26 cellular contexts compared by ENCODE assay signal in the genomic region with DNA sequence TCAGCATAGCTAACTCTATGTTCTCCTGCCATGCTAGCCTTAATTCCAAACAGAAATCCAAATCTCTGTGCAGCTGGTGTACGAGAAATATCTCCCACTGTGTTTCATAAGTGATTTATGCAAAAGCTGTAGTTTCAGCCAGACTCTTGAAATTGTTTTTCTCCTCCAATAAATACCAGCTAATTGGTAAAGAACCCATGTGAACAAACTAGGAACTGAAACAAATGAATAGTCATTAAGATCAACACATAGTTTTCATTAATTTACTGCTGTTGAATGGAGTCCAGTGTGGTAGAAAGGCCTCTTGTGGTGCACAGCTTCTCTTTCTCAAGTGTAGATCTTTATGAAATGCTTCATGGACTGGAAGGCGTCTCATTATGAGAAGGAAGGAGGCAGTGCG. TPM values are rescaled to one million over a fixed set of nuclear protein-coding genes. Genes with fewer than 3 reads are reported as not detected.
A peak's percentile ranks its signal among the peaks of the same experiment; 100 is the strongest.
DNase-seq lines count a peak whose midpoint lies in the region; ATAC-seq and TF ChIP-seq lines count a peak whose summit lies in the region.
"Had no signal": no experiment of that assay in that cellular context is flagged by ENCODE, and none has a peak within 500 bp of the region (broad histone marks: within the 10 kb centered on the region; RNA-seq: fewer than 3 reads in every experiment).

No MANE protein-coding gene starts in this region.

- TF ChIP-seq CTCF in mucosa of descending colon (IDR thresholded peaks at IDR 0.05) (no peak), prostate gland (IDR thresholded peaks at IDR 0.05) (no peak)

- no peak overlapping the region for H3K27ac Mint-ChIP-seq in stimulated activated memory B cell treated with anti-CD40 and anti-IgM and Interleukin-4, amounts not matched to agents 10 μg/mL and 1 μg/mL and 100 μg/mL, for 72 hours
- H3K27ac Mint-ChIP-seq: activated B cell treated with CpG ODN at 0.5 μM for 24 hours; activated CD8-positive, alpha-beta T cell treated with anti-CD3 and anti-CD28 coated beads for 36 hours; memory B cell; stimulated activated naive CD8-positive, alpha-beta T cell treated with anti-CD3 and anti-CD28 coated beads, Interleukin-15, amount 100 ng/mL, for 72 hours had no signal

- intact Hi-C loops in mucosa of descending colon (cut with DNase I, micrococcal nuclease): no loop called here
- intact Hi-C loops in prostate gland (cut with DNase I): no loop called here

- H3K4me1 ChIP-seq in mucosa of descending colon (ENCODE audit: low read depth): no peaks in the 10 kb centered on the region
- no peaks in the 10 kb centered on the region for H3K4me1 ChIP-seq in prostate gland (replicated peaks)
- H3K4me1 ChIP-seq: heart right ventricle, sigmoid colon, thyroid gland had no signal

- H3K9me3 ChIP-seq in mucosa of descending colon: no peaks in the 10 kb centered on the region
- H3K9me3 ChIP-seq in prostate gland: no peaks in the 10 kb centered on the region
- H3K9me3 ChIP-seq: heart right ventricle, sigmoid colon, thyroid gland had no signal

- peaks cover 6% of the 10 kb centered on the region for H3K4me1 Mint-ChIP-seq in stimulated activated memory B cell treated with anti-CD40 and anti-IgM and Interleukin-4, amounts not matched to agents 10 μg/mL and 1 μg/mL and 100 μg/mL, for 72 hours
- H3K4me1 Mint-ChIP-seq: stimulated activated naive CD8-positive, alpha-beta T cell treated with anti-CD3 and anti-CD28 coated beads, Interleukin-15, amount 100 ng/mL, for 72 hours had no signal

- H3K4me3 ChIP-seq in mucosa of descending colon (no peak overlapping the region), prostate gland (no peak overlapping the region)
- H3K4me3 ChIP-seq: heart right ventricle, sigmoid colon, thyroid gland had no signal

- ATAC-seq in GM18517 (IDR thresholded peaks at IDR 0.05; ENCODE audit: unreplicated experiment) (peak; percentile 54), GM19351 (IDR thresholded peaks at IDR 0.05; ENCODE audit: unreplicated experiment) (peak; percentile 69), HG02870 (IDR thresholded peaks at IDR 0.05; ENCODE audit: unreplicated experiment) (peak; percentile 56), mucosa of descending colon (no peak)
- peak; percentile 62 for ATAC-seq in stimulated activated memory B cell treated with anti-CD40 and anti-IgM and Interleukin-4, amounts not matched to agents 10 μg/mL and 1 μg/mL and 100 μg/mL, for 72 hours
- ATAC-seq: activated CD8-positive, alpha-beta T cell treated with anti-CD3 and anti-CD28 coated beads for 36 hours; heart right ventricle; left colon; stimulated activated naive CD8-positive, alpha-beta T cell treated with anti-CD3 and anti-CD28 coated beads, Interleukin-15, amount 100 ng/mL, for 72 hours had no signal

- no peaks in the 10 kb centered on the region for H3K36me3 Mint-ChIP-seq in stimulated activated memory B cell treated with anti-CD40 and anti-IgM and Interleukin-4, amounts not matched to agents 10 μg/mL and 1 μg/mL and 100 μg/mL, for 72 hours
- H3K36me3 Mint-ChIP-seq: brain, memory B cell had no signal

- H3K9me3 Mint-ChIP-seq in stimulated activated memory B cell treated with anti-CD40 and anti-IgM and Interleukin-4, amounts not matched to agents 10 μg/mL and 1 μg/mL and 100 μg/mL, for 72 hours: no peaks in the 10 kb centered on the region
- H3K9me3 Mint-ChIP-seq: activated B cell treated with CpG ODN at 0.5 μM for 24 hours; activated CD8-positive, alpha-beta T cell treated with anti-CD3 and anti-CD28 coated beads for 36 hours; memory B cell had no signal

- WGBS in prostate gland: 87% methylated on average over 3 of the region's 3 CpGs

- H3K4me3 Mint-ChIP-seq in stimulated activated memory B cell treated with anti-CD40 and anti-IgM and Interleukin-4, amounts not matched to agents 10 μg/mL and 1 μg/mL and 100 μg/mL, for 72 hours: no peak overlapping the region
- H3K4me3 Mint-ChIP-seq: activated B cell treated with CpG ODN at 0.5 μM for 24 hours; activated CD8-positive, alpha-beta T cell treated with anti-CD3 and anti-CD28 coated beads for 36 hours; brain; memory B cell; stimulated activated naive CD8-positive, alpha-beta T cell treated with anti-CD3 and anti-CD28 coated beads, Interleukin-15, amount 100 ng/mL, for 72 hours had no signal

- DNase-seq in mucosa of descending colon (no peak), prostate gland (ENCODE audit: low spot score) (no peak), islet precursor cell (no peak)
- DNase-seq: activated B cell treated with CpG ODN at 0.5 μM for 24 hours; activated CD8-positive, alpha-beta T cell treated with anti-CD3 and anti-CD28 coated beads for 36 hours; activated gamma-delta T cell; heart right ventricle; left colon; NCI-H1436; NCI-H510A treated with DMSO at 0.1 percent for 48 hours; SHP77 treated with DMSO at 0.1 percent for 48 hours; sigmoid colon; stimulated activated CD4-positive, alpha-beta T cell treated with anti-CD3 and anti-CD28 coated beads, Interleukin-15, amount 100 ng/mL, for 24 hours; stimulated activated naive CD8-positive, alpha-beta T cell treated with anti-CD3 and anti-CD28 coated beads, Interleukin-15, amount 100 ng/mL, for 72 hours; T1000; thyroid gland had no signal

- H3K27me3 ChIP-seq in prostate gland (replicated peaks; ENCODE audit: insufficient read depth): no peaks in the 10 kb centered on the region
- H3K27me3 ChIP-seq: heart right ventricle, sigmoid colon, thyroid gland had no signal

- no peak for TF ChIP-seq POLR2A in prostate gland (IDR thresholded peaks at IDR 0.05)

- no peaks in the 10 kb centered on the region for H3K27me3 Mint-ChIP-seq in stimulated activated memory B cell treated with anti-CD40 and anti-IgM and Interleukin-4, amounts not matched to agents 10 μg/mL and 1 μg/mL and 100 μg/mL, for 72 hours
- H3K27me3 Mint-ChIP-seq: activated B cell treated with CpG ODN at 0.5 μM for 24 hours; activated CD8-positive, alpha-beta T cell treated with anti-CD3 and anti-CD28 coated beads for 36 hours; memory B cell; stimulated activated naive CD8-positive, alpha-beta T cell treated with anti-CD3 and anti-CD28 coated beads, Interleukin-15, amount 100 ng/mL, for 72 hours had no signal

- H3K27ac ChIP-seq in prostate gland: no peak overlapping the region
- H3K27ac ChIP-seq: heart right ventricle, sigmoid colon, thyroid gland had no signal

- H3K36me3 ChIP-seq in mucosa of descending colon (ENCODE audit: low read depth): no peaks in the 10 kb centered on the region
- no peaks in the 10 kb centered on the region for H3K36me3 ChIP-seq in prostate gland
- H3K36me3 ChIP-seq: heart right ventricle, sigmoid colon, thyroid gland had no signal

RNA-seq across cellular contexts. Expression of a gene that starts 18.4 kb away (rescaled TPM):
- total RNA-seq in mucosa of descending colon (not detected), prostate gland (not detected)
- total RNA-seq: activated B cell treated with CpG ODN at 0.5 μM for 24 hours; activated CD8-positive, alpha-beta T cell treated with anti-CD3 and anti-CD28 coated beads for 36 hours; Daoy; epithelial cell of proximal tubule; fibroblast of villous mesenchyme; heart right ventricle; left colon; posterior vena cava; sigmoid colon; thyroid gland had no signal
